Comparison of ENCODE assay signal across 26 cellular contexts in the genomic region with DNA sequence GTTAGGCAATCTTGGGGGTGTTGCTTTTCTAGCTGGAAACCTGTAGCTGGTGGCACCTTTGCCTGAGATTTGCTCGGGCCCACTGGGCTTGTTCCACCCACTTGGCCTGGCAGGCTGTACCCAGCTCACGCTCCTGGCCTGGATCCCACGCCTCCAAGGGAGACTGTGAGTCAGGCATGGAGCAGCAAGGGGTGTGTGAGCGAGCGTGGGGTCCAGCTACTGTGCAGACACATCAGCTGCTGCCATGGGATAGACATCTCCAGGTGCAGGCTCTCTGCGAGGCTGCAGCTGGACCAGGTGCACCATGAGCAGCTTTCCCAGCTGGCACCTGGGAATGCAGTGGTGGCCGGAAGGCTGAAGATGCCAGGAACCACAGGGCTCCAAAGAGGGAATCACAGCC. TPM values are rescaled to one million over a fixed set of nuclear protein-coding genes. Genes with fewer than 3 reads are reported as not detected.
DNase-seq lines count a peak whose midpoint lies in the region; ATAC-seq and TF ChIP-seq lines count a peak whose summit lies in the region.
"Had no signal": no experiment of that assay in that cellular context is flagged by ENCODE, and none has a peak within 500 bp of the region (broad histone marks: within the 10 kb centered on the region; RNA-seq: fewer than 3 reads in every experiment).

No MANE protein-coding gene starts in this region.

- no peak overlapping the region for H3K4me3 Mint-ChIP-seq in glutamatergic neuron (ENCODE audit: unreplicated experiment)
- no peak overlapping the region for H3K4me3 Mint-ChIP-seq in naive thymus-derived CD4-positive, alpha-beta T cell
- H3K4me3 Mint-ChIP-seq: activated B cell treated with CpG ODN at 0.5 μM for 24 hours; activated CD4-positive, alpha-beta memory T cell treated with anti-CD3 and anti-CD28 coated beads, Interleukin-2, amount 10 ng/mL, durations not matched to agents 7 days and 5 days; brain; neural progenitor cell had no signal

- H3K27me3 Mint-ChIP-seq in glutamatergic neuron (ENCODE audit: unreplicated experiment): no peaks in the 10 kb centered on the region
- no peaks in the 10 kb centered on the region for H3K27me3 Mint-ChIP-seq in naive thymus-derived CD4-positive, alpha-beta T cell
- H3K27me3 Mint-ChIP-seq: activated B cell treated with CpG ODN at 0.5 μM for 24 hours; activated CD4-positive, alpha-beta memory T cell treated with anti-CD3 and anti-CD28 coated beads, Interleukin-2, amount 10 ng/mL, durations not matched to agents 7 days and 5 days had no signal

- 58 to 81% methylated on average over 2 to 6 of the region's 7 CpGs for WGBS in esophagus squamous epithelium, 2 donors

- H3K4me3 ChIP-seq in right atrium auricular region (no peak overlapping the region), esophagus squamous epithelium (no peak overlapping the region)
- no peak overlapping the region for H3K4me3 ChIP-seq in naive thymus-derived CD4-positive, alpha-beta T cell (ENCODE audit: low read length)
- H3K4me3 ChIP-seq: GM23248, mucosa of descending colon, neural progenitor cell, prostate gland, smooth muscle cell, thyroid gland had no signal

- no peak for TF ChIP-seq POLR2A in esophagus squamous epithelium (IDR thresholded peaks at IDR 0.05)

- DNase-seq in Right ventricle myocardium inferior (ENCODE audit: missing footprints) (no peak), right atrium auricular region (ENCODE audit: low spot score) (no peak), glutamatergic neuron (no peak), esophagus squamous epithelium (lab: John Stamatoyannopoulos, UW) (no peak), NCI-H748 (lab: John Stamatoyannopoulos, UW; ENCODE audit: unreplicated experiment) (no peak), SIG-M5 treated with dmso at 0.1 percent for 504 hours (lab: John Stamatoyannopoulos, UW; ENCODE audit: unreplicated experiment) (no peak)
- no peak for DNase-seq in naive thymus-derived CD4-positive, alpha-beta T cell
- DNase-seq: activated B cell treated with CpG ODN at 0.5 μM for 24 hours; activated CD4-positive, alpha-beta memory T cell treated with anti-CD3 and anti-CD28 coated beads, Interleukin-2, amount 10 ng/mL, durations not matched to agents 7 days and 5 days; activated gamma-delta T cell treated with Interleukin-2 at 50 U/mL for 16 hours; Caco-2; DND-41; effector memory CD4-positive, alpha-beta T cell; GM23248; mucosa of descending colon; NCI-H1417; NCI-H2107; NCI-H524; stimulated activated naive CD4-positive, alpha-beta T cell; T1000; thyroid gland had no signal

- ATAC-seq in Right ventricle myocardium inferior (peak; percentile 42), HG02678 (IDR thresholded peaks at IDR 0.05; ENCODE audit: unreplicated experiment) (no peak)
- peak; percentile 21 for ATAC-seq in naive thymus-derived CD4-positive, alpha-beta T cell

- no peak for TF ChIP-seq CTCF in right atrium auricular region (IDR thresholded peaks at IDR 0.05)
- TF ChIP-seq CTCF in glutamatergic neuron (IDR thresholded peaks at IDR 0.05; ENCODE audit: partially characterized antibody, unreplicated experiment): no peak
- no peak for TF ChIP-seq CTCF in esophagus squamous epithelium (IDR thresholded peaks at IDR 0.05)

- peaks cover 0 to 3% of the 10 kb centered on the region in 2 donors for H3K9me3 ChIP-seq in right atrium auricular region
- H3K9me3 ChIP-seq in naive thymus-derived CD4-positive, alpha-beta T cell (ENCODE audit: control insufficient read depth in 2 of 3, low read length in 3 of 3): no peaks in the 10 kb centered on the region
- no peaks in the 10 kb centered on the region for H3K9me3 ChIP-seq in esophagus squamous epithelium
- H3K9me3 ChIP-seq: Caco-2, prostate gland, thyroid gland had no signal

- POLR2A ChIA-PET in naive thymus-derived CD4-positive, alpha-beta T cell (lab: Charles Lee): no interaction called here

- peaks cover 16% of the 10 kb centered on the region for H3K36me3 ChIP-seq in right atrium auricular region
- peaks cover 0 to 8% (median 3%) of the 10 kb centered on the region in 3 experiments for H3K36me3 ChIP-seq in naive thymus-derived CD4-positive, alpha-beta T cell (ENCODE audit: control insufficient read depth in 2 of 3, insufficient read depth in 3 of 3, low read length in 3 of 3)
- peaks cover 0 to 31% (median 0%) of the 10 kb centered on the region in 3 donors for H3K36me3 ChIP-seq in esophagus squamous epithelium
- H3K36me3 ChIP-seq: prostate gland had no signal

- intact Hi-C loops in Right ventricle myocardium inferior (cut with DNase I): no loop called here
- intact Hi-C loops in naive thymus-derived CD4-positive, alpha-beta T cell (cut with micrococcal nuclease): no loop called here
- intact Hi-C loops in esophagus squamous epithelium (cut with DNase I): no loop called here

- H3K27ac Mint-ChIP-seq in glutamatergic neuron (ENCODE audit: unreplicated experiment): peak overlapping the region; percentile 38
- H3K27ac Mint-ChIP-seq in naive thymus-derived CD4-positive, alpha-beta T cell: no peak overlapping the region
- H3K27ac Mint-ChIP-seq: activated B cell treated with CpG ODN at 0.5 μM for 24 hours; activated CD4-positive, alpha-beta memory T cell treated with anti-CD3 and anti-CD28 coated beads, Interleukin-2, amount 10 ng/mL, durations not matched to agents 7 days and 5 days; brain; neural progenitor cell had no signal

- H3K27me3 ChIP-seq in right atrium auricular region (no peaks in the 10 kb centered on the region), esophagus squamous epithelium (no peaks in the 10 kb centered on the region)
- no peaks in the 10 kb centered on the region for H3K27me3 ChIP-seq in naive thymus-derived CD4-positive, alpha-beta T cell (ENCODE audit: control insufficient read depth in 2 of 2, insufficient read depth in 2 of 2, low read length in 2 of 2)
- H3K27me3 ChIP-seq: neural progenitor cell, thyroid gland had no signal

- H3K27ac ChIP-seq in right atrium auricular region: no peak overlapping the region
- no peak overlapping the region for H3K27ac ChIP-seq in naive thymus-derived CD4-positive, alpha-beta T cell (ENCODE audit: low read depth, low read length)
- H3K27ac ChIP-seq in esophagus squamous epithelium: no peak overlapping the region
- H3K27ac ChIP-seq: GM23248, neural progenitor cell, prostate gland, thyroid gland had no signal

- peaks cover 0 to 22% of the 10 kb centered on the region in 2 donors for H3K4me1 ChIP-seq in right atrium auricular region
- no peaks in the 10 kb centered on the region for H3K4me1 ChIP-seq in naive thymus-derived CD4-positive, alpha-beta T cell (ENCODE audit: control insufficient read depth in 2 of 2, insufficient read depth in 2 of 2, low read length in 2 of 2)
- peaks cover 0 to 8% (median 0%) of the 10 kb centered on the region in 3 donors for H3K4me1 ChIP-seq in esophagus squamous epithelium
- H3K4me1 ChIP-seq: Caco-2, neural progenitor cell, prostate gland, thyroid gland had no signal

- H3K9me3 Mint-ChIP-seq in glutamatergic neuron (ENCODE audit: unreplicated experiment): no peaks in the 10 kb centered on the region
- peaks cover 0 to 5% (median 0%) of the 10 kb centered on the region in 11 donors for H3K9me3 Mint-ChIP-seq in naive thymus-derived CD4-positive, alpha-beta T cell
- H3K9me3 Mint-ChIP-seq: activated B cell treated with CpG ODN at 0.5 μM for 24 hours; activated CD4-positive, alpha-beta memory T cell treated with anti-CD3 and anti-CD28 coated beads, Interleukin-2, amount 10 ng/mL, durations not matched to agents 7 days and 5 days had no signal

- CTCF ChIA-PET in naive thymus-derived CD4-positive, alpha-beta T cell (lab: Charles Lee): interaction anchor here (1.0 to 1.2 kb wide), 2 partner anchors 19 to 93 kb away, joined by 3 read pairs; no protein-coding TSS in a partner anchor

- peaks cover 10% of the 10 kb centered on the region for H3K4me1 Mint-ChIP-seq in glutamatergic neuron (ENCODE audit: low read depth, unreplicated experiment)
- peaks cover 0 to 9% (median 0%) of the 10 kb centered on the region in 7 donors for H3K4me1 Mint-ChIP-seq in naive thymus-derived CD4-positive, alpha-beta T cell
- H3K4me1 Mint-ChIP-seq: activated CD4-positive, alpha-beta memory T cell treated with anti-CD3 and anti-CD28 coated beads, Interleukin-2, amount 10 ng/mL, durations not matched to agents 7 days and 5 days; brain; neural progenitor cell had no signal

- H3K36me3 Mint-ChIP-seq in glutamatergic neuron (ENCODE audit: unreplicated experiment): peaks cover 5% of the 10 kb centered on the region
- H3K36me3 Mint-ChIP-seq in naive thymus-derived CD4-positive, alpha-beta T cell: peaks cover 4 to 20% (median 12%) of the 10 kb centered on the region in 5 donors

RNA-seq across cellular contexts. Expression of a gene that starts 36.0 kb away (rescaled TPM):
- total RNA-seq in Right ventricle myocardium inferior (44.5 TPM), right atrium auricular region (10 to 100 TPM; 15.8 to 27.7 TPM), glutamatergic neuron (ENCODE audit: unreplicated experiment) (10.1 TPM), esophagus squamous epithelium (10 to 100 TPM; 10.8 to 34.0 (median 11.6) TPM)
- 10 to 100 TPM in 4 of 5 experiments, 1 to 10 TPM in 1; 6.7 to 97.7 (median 53.0) TPM for total RNA-seq in naive thymus-derived CD4-positive, alpha-beta T cell
- polyA plus RNA-seq in naive thymus-derived CD4-positive, alpha-beta T cell: 10 to 100 TPM; 25.2 to 53.4 TPM
